8 cellular contexts compared by ENCODE assay signal in genomic region chr19:41958367-41959055, GRCh38. TPM values are rescaled to one million over a fixed set of nuclear protein-coding genes. Genes with fewer than 3 reads are reported as not detected.
A peak's percentile ranks its signal among the peaks of the same experiment; 100 is the strongest.
DNase-seq lines count a peak whose midpoint lies in the region; ATAC-seq and TF ChIP-seq lines count a peak whose summit lies in the region.

No MANE protein-coding gene starts in this region.

- H3K36me3 ChIP-seq in BLaER1 (peaks cover 21% of the 10 kb centered on the region; the same call in 1 of the 2 replicates), osteoblast (ENCODE audit: insufficient read depth, low read length) (peaks cover 14% of the 10 kb centered on the region), testis (ENCODE audit: low read depth, missing control alignments) (no peaks in the 10 kb centered on the region)

- H3K9me3 ChIP-seq in BLaER1 (no peaks in the 10 kb centered on the region), osteoblast (ENCODE audit: low read depth, low read length) (no peaks in the 10 kb centered on the region), testis (no peaks in the 10 kb centered on the region)

- H3K36me3 Mint-ChIP-seq in activated naive CD4-positive, alpha-beta T cell treated with anti-CD3 and anti-CD28 coated beads, Interleukin-2, amount 10 ng/mL, durations not matched to agents 7 days and 5 days = peaks cover 2% of the 10 kb centered on the region

- H3K4me3 ChIP-seq in BLaER1 (peak overlapping the region; percentile 85), osteoblast (ENCODE audit: insufficient read depth, low read length) (peak overlapping the region; percentile 94), testis (peak overlapping the region; percentile 94 to 97)

- peaks cover 27% of the 10 kb centered on the region for H3K4me1 Mint-ChIP-seq in activated naive CD4-positive, alpha-beta T cell treated with anti-CD3 and anti-CD28 coated beads, Interleukin-2, amount 10 ng/mL, durations not matched to agents 7 days and 5 days

- H3K27ac Mint-ChIP-seq in activated naive CD4-positive, alpha-beta T cell treated with anti-CD3 and anti-CD28 coated beads, Interleukin-2, amount 10 ng/mL, durations not matched to agents 7 days and 5 days = peak overlapping the region; percentile 85

- H2AFZ ChIP-seq in osteoblast (ENCODE audit: low read length) = peak overlapping the region; percentile 84

- CTCF ChIA-PET in activated naive CD4-positive, alpha-beta T cell treated with anti-CD3 and anti-CD28 coated beads, Interleukin-2, amount 10 ng/mL, durations not matched to agents 7 days and 5 days (lab: Charles Lee) = interaction anchor here (0.6 to 4.2 kb wide), 9 partner anchors 12 to 166 kb away, joined by 3 to 19 read pairs (median 4); partner anchors contain the start of gene RPS19

- peaks cover 7% of the 10 kb centered on the region for H3K79me2 ChIP-seq in osteoblast (ENCODE audit: insufficient read depth, low read length)

- in situ Hi-C loops in SK-MEL-5 (cut with HindIII; ENCODE audit: low pct_unique_long_range_greater_than_20kb, low sequenced_read_pairs) = no loop called here

- H3K9me3 Mint-ChIP-seq in activated naive CD4-positive, alpha-beta T cell treated with anti-CD3 and anti-CD28 coated beads, Interleukin-2, amount 10 ng/mL, durations not matched to agents 7 days and 5 days = no peaks in the 10 kb centered on the region

- peaks cover 10% of the 10 kb centered on the region; the same call in 1 of the 2 replicates for H4K20me1 ChIP-seq in BLaER1
- H4K20me1 ChIP-seq in osteoblast (ENCODE audit: insufficient read depth, low read length) = peaks cover 15% of the 10 kb centered on the region

- no peak for TF ChIP-seq CTCF in osteoblast (IDR thresholded peaks at IDR 0.05; ENCODE audit: extremely low read depth, low read depth, low read length)
- no peak for TF ChIP-seq CTCF in testis (IDR thresholded peaks at IDR 0.05)

- WGBS in testis, 2 donors = 0% methylated on average over 37 of the region's 43 CpGs; no CpG with 5 or more reads in 1 of the 2 donors

- peak; percentile 49 for ATAC-seq in GM19438 (IDR thresholded peaks at IDR 0.05; ENCODE audit: low read depth, unreplicated experiment)

- H3K4me2 ChIP-seq in BLaER1 (peak overlapping the region; percentile 97), osteoblast (ENCODE audit: insufficient read depth, low read length) (peak overlapping the region; percentile 89)

- peaks cover 44% of the 10 kb centered on the region for H3K4me1 ChIP-seq in BLaER1
- H3K4me1 ChIP-seq in osteoblast (ENCODE audit: insufficient read depth, low read length) = peaks cover 9% of the 10 kb centered on the region
- H3K4me1 ChIP-seq in testis = peaks cover 12% of the 10 kb centered on the region

- H3K27me3 Mint-ChIP-seq in activated naive CD4-positive, alpha-beta T cell treated with anti-CD3 and anti-CD28 coated beads, Interleukin-2, amount 10 ng/mL, durations not matched to agents 7 days and 5 days = no peaks in the 10 kb centered on the region

- peak; percentile 38 for DNase-seq in LHCN-M2 (ENCODE audit: low read depth)
- DNase-seq in SK-MEL-5 (ENCODE audit: low read depth, low spot score) = peak; percentile 73
- peak; percentile 92 for DNase-seq in activated naive CD4-positive, alpha-beta T cell treated with anti-CD3 and anti-CD28 coated beads, Interleukin-2, amount 10 ng/mL, durations not matched to agents 7 days and 5 days
- DNase-seq in germinal center (ENCODE audit: low spot score) = peak; percentile 87
- DNase-seq in osteoblast (ENCODE audit: insufficient read length, low spot score, missing footprints) = peak; percentile 98
- DNase-seq in testis = peak; percentile 92

- intact Hi-C loops in testis (cut with DNase I; ENCODE audit: low total_unique reads) = loop anchor here (10.0 kb wide), 1 partner anchor 84 kb away; the partner anchor contains the start of gene CD79A

- H3K27ac ChIP-seq in BLaER1 = peak overlapping the region; percentile 84
- H3K27ac ChIP-seq in osteoblast (ENCODE audit: low read depth, low read length) = peak overlapping the region; percentile 94
- peak overlapping the region; percentile 83 to 95 for H3K27ac ChIP-seq in testis

- no peaks in the 10 kb centered on the region for H3K27me3 ChIP-seq in BLaER1
- H3K27me3 ChIP-seq in osteoblast (ENCODE audit: insufficient read depth, low read length) = no peaks in the 10 kb centered on the region
- no peaks in the 10 kb centered on the region for H3K27me3 ChIP-seq in testis

- TF ChIP-seq POLR2A in testis (IDR thresholded peaks at IDR 0.05) = peak; percentile 44

- H3K9ac ChIP-seq in BLaER1 = peak overlapping the region; percentile 81

- peak overlapping the region; percentile 86 for H3K4me3 Mint-ChIP-seq in activated naive CD4-positive, alpha-beta T cell treated with anti-CD3 and anti-CD28 coated beads, Interleukin-2, amount 10 ng/mL, durations not matched to agents 7 days and 5 days

RNA-seq across cellular contexts. Expression of gene RABAC1, which starts 0.6 kb away (rescaled TPM):
- total RNA-seq in LHCN-M2 (2014; rRNA removed) = 174 and 241 TPM in 2 replicates
- polyA plus RNA-seq in LHCN-M2 (2012) = 300 TPM
- 137 and 154 TPM in 2 replicates for total RNA-seq in SK-MEL-5 (2014; rRNA removed; shearing (Covaris generic))
- polyA plus RNA-seq in SK-MEL-5 (2015; cell fraction: cytosol; rRNA removed) = 229 and 264 TPM in 2 replicates
- polyA plus RNA-seq in SK-MEL-5 (2015; cell fraction: nucleus; rRNA removed) = 58.0 and 62.1 TPM in 2 replicates
- 95.2 and 117 TPM in 2 replicates for total RNA-seq in osteoblast
- 100 to 1,000 TPM; 143 to 196 TPM for total RNA-seq in testis
- 182 TPM for polyA plus RNA-seq in testis (ENCODE audit: insufficient read depth, low read depth, low replicate concordance)

RNA-seq across cellular contexts. Expression of gene ERFL, which starts 30.3 kb away (rescaled TPM):
- total RNA-seq in LHCN-M2 (2014; rRNA removed) = not detected in 2 replicates
- 0.05 TPM for polyA plus RNA-seq in LHCN-M2 (2012)
- not detected in 2 replicates for total RNA-seq in SK-MEL-5 (2014; rRNA removed; shearing (Covaris generic))
- not detected in 2 replicates for polyA plus RNA-seq in SK-MEL-5 (2015; cell fraction: cytosol; rRNA removed)
- not detected in 2 replicates for polyA plus RNA-seq in SK-MEL-5 (2015; cell fraction: nucleus; rRNA removed)
- total RNA-seq in osteoblast = under 0.01 TPM in 2 replicates
- 1 to 10 TPM; 2.2 to 2.4 TPM for total RNA-seq in testis
- 0.78 TPM for polyA plus RNA-seq in testis (ENCODE audit: insufficient read depth, low read depth, low replicate concordance)

RNA-seq across cellular contexts. Expression of gene ATP1A3, which starts 35.5 kb away (rescaled TPM):
- total RNA-seq in LHCN-M2 (2014; rRNA removed) (0.19 and 0.40 TPM in 2 replicates), osteoblast (under 0.01 TPM in 2 replicates), testis (10 to 100 TPM; 30.3 to 60.8 TPM)
- polyA plus RNA-seq in LHCN-M2 (2012) = 0.92 TPM
- total RNA-seq in SK-MEL-5 (2014; rRNA removed; shearing (Covaris generic)) = 1.2 and 2.7 TPM in 2 replicates
- polyA plus RNA-seq in SK-MEL-5 (2015; cell fraction: cytosol; rRNA removed) = 4.9 and 6.4 TPM in 2 replicates
- polyA plus RNA-seq in SK-MEL-5 (2015; cell fraction: nucleus; rRNA removed) = 1.3 and 1.5 TPM in 2 replicates
- 87.3 TPM for polyA plus RNA-seq in testis (ENCODE audit: insufficient read depth, low read depth, low replicate concordance)

Comparison
In these comparisons a context has a peak if more than half of its experiments do, and no peak if none do; other contexts are left out.
1. Peak in every context shown above with its lines: DNase-seq, ATAC-seq, H3K4me3 ChIP-seq and H3K27ac ChIP-seq.
2. DNase-seq: peak in every context shown above with its lines; median percentile 98 in osteoblast; 92 in activated naive CD4-positive, alpha-beta T cell treated with anti-CD3 and anti-CD28 coated beads, Interleukin-2, amount 10 ng/mL, durations not matched to agents 7 days and 5 days; 92 in testis; 87 in germinal center; 73 in SK-MEL-5; 38 in LHCN-M2.